In genomic region chr2:10101491-10101890, GRCh38 we compare ENCODE assay signal across 26 cellular contexts. TPM values are rescaled to one million over a fixed set of nuclear protein-coding genes. Genes with fewer than 3 reads are reported as not detected.
"Had no signal": no experiment of that assay in that cellular context is flagged by ENCODE, and none has a peak within 500 bp of the region (broad histone marks: within the 10 kb centered on the region; RNA-seq: fewer than 3 reads in every experiment).

No MANE protein-coding gene starts in this region.

- H3K4me1 ChIP-seq: breast epithelium, colonic mucosa, upper lobe of right lung had no signal

- H3K27ac ChIP-seq: breast epithelium, colonic mucosa, dorsolateral prefrontal cortex, sigmoid colon, thoracic aorta, upper lobe of right lung had no signal

- H3K36me3 ChIP-seq: breast epithelium, colonic mucosa, sigmoid colon, thoracic aorta, upper lobe of right lung had no signal

- H3K36me3 Mint-ChIP-seq: activated naive CD8-positive, alpha-beta T cell; memory B cell had no signal

- H3K27ac Mint-ChIP-seq: activated CD8-positive, alpha-beta T cell treated with anti-CD3 and anti-CD28 coated beads, Interleukin-2, amount 10 ng/mL, durations not matched to agents 7 days and 5 days; activated naive CD8-positive, alpha-beta T cell; effector memory CD8-positive, alpha-beta T cell; memory B cell had no signal

- H3K9me3 Mint-ChIP-seq: central memory CD8-positive, alpha-beta T cell; effector memory CD8-positive, alpha-beta T cell; memory B cell had no signal

- H3K4me3 ChIP-seq: breast epithelium, colonic mucosa, dorsolateral prefrontal cortex, sigmoid colon, smooth muscle cell, thoracic aorta, upper lobe of right lung had no signal

- H3K9me3 ChIP-seq: breast epithelium, colonic mucosa, thoracic aorta, upper lobe of right lung had no signal

- H3K27me3 ChIP-seq: breast epithelium, colonic mucosa, dorsolateral prefrontal cortex, sigmoid colon, upper lobe of right lung had no signal

- H3K4me3 Mint-ChIP-seq: activated CD8-positive, alpha-beta T cell treated with anti-CD3 and anti-CD28 coated beads, Interleukin-2, amount 10 ng/mL, durations not matched to agents 7 days and 5 days; activated naive CD8-positive, alpha-beta T cell; central memory CD8-positive, alpha-beta T cell; effector memory CD8-positive, alpha-beta T cell; memory B cell had no signal

- H3K4me2 ChIP-seq: smooth muscle cell had no signal

- DNase-seq: activated CD4-positive, alpha-beta T cell treated with anti-CD3 and anti-CD28 coated beads for 1 hour; activated CD4-positive, alpha-beta T cell treated with anti-CD3 and anti-CD28 coated beads, Interleukin-2, amount 50 U/mL, for 1 hour; activated CD8-positive, alpha-beta T cell treated with anti-CD3 and anti-CD28 coated beads, Interleukin-2, amount 10 ng/mL, durations not matched to agents 7 days and 5 days; activated T-cell treated with anti-CD3 and anti-CD28 coated beads, Interleukin-2, amount 50 U/mL, for 1 hour; colonic mucosa; dorsolateral prefrontal cortex; effector memory CD8-positive, alpha-beta T cell; foreskin melanocyte; hypothalamus; islet precursor cell; left cardiac atrium; occipital lobe; posterior cingulate gyrus; sigmoid colon; stimulated activated CD4-positive, alpha-beta T cell treated with anti-CD3 and anti-CD28 coated beads, Interleukin-4, amount 100 ng/mL, for 1 hour; stimulated activated naive CD4-positive, alpha-beta T cell treated with Interleukin-2 at 50 U/mL for 16 hours; T-helper 1 cell; upper lobe of right lung had no signal

RNA-seq across cellular contexts. Expression of gene CYS1, which starts 21.3 kb away (rescaled TPM):
- total RNA-seq: endothelial cell of umbilical vein had no signal
- polyA plus RNA-seq: endothelial cell of umbilical vein, neural cell had no signal
